ENCODE assay signal across 1 cellular context in the genomic region with DNA sequence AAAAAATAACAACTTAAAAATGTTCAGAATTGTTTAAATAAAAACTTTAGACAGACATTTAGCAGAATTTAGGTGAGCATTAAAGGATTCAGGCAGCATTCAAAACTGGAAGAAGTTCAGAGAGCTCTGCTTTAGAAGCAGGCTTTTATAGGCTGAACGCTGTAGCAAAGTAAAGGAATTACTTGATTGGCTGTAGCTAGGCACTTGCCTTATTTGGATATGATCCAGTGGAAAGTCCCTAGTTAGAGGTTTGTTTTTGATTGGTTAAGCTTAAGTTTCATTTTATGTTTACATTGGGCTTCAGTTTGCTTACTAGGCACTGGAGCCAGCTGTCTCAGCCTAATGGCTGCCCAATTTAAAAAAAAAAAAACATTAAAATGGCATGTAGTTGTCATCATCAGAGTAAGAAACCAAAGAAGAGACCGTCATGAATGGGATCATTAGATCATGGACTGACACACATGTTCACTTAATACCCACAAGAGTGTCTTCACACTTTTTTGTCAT.
A peak's percentile ranks its signal among the peaks of the same experiment; 100 is the strongest.
TF ChIP-seq lines count a peak whose summit lies in the region.

No MANE protein-coding gene starts in this region.

TF ChIP-seq in HEK293, 187 proteins besides CTCF, POLR2A, EP300 and RAD21 (continued from another document):
- TF ChIP-seq, protein P1, sequence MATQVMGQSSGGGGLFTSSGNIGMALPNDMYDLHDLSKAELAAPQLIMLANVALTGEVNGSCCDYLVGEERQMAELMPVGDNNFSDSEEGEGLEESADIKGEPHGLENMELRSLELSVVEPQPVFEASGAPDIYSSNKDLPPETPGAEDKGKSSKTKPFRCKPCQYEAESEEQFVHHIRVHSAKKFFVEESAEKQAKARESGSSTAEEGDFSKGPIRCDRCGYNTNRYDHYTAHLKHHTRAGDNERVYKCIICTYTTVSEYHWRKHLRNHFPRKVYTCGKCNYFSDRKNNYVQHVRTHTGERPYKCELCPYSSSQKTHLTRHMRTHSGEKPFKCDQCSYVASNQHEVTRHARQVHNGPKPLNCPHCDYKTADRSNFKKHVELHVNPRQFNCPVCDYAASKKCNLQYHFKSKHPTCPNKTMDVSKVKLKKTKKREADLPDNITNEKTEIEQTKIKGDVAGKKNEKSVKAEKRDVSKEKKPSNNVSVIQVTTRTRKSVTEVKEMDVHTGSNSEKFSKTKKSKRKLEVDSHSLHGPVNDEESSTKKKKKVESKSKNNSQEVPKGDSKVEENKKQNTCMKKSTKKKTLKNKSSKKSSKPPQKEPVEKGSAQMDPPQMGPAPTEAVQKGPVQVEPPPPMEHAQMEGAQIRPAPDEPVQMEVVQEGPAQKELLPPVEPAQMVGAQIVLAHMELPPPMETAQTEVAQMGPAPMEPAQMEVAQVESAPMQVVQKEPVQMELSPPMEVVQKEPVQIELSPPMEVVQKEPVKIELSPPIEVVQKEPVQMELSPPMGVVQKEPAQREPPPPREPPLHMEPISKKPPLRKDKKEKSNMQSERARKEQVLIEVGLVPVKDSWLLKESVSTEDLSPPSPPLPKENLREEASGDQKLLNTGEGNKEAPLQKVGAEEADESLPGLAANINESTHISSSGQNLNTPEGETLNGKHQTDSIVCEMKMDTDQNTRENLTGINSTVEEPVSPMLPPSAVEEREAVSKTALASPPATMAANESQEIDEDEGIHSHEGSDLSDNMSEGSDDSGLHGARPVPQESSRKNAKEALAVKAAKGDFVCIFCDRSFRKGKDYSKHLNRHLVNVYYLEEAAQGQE (tag by site-specific recombination; IDR thresholded peaks at IDR 0.05), result no peak
- TF ChIP-seq OVOL3 (tag by site-specific recombination; IDR thresholded peaks at IDR 0.05), result no peak
- no peak for TF ChIP-seq ZNF521 (tag by site-specific recombination; IDR thresholded peaks at IDR 0.05)
- TF ChIP-seq ZBTB8A (tag by site-specific recombination; IDR thresholded peaks at IDR 0.05), result peak; percentile 91
- TF ChIP-seq ZBTB20 (tag by site-specific recombination; IDR thresholded peaks at IDR 0.05), result no peak
- no peak for TF ChIP-seq ZNF626 (tag by site-specific recombination; IDR thresholded peaks at IDR 0.05)
- TF ChIP-seq ZNF629 (tag by site-specific recombination; IDR thresholded peaks at IDR 0.05), result peak; percentile 80
- no peak for TF ChIP-seq ZNF146 (tag by site-specific recombination; IDR thresholded peaks at IDR 0.05)
- no peak for TF ChIP-seq HOXA7 (CRISPR knock-in tag; IDR thresholded peaks at IDR 0.05; ENCODE audit: borderline replicate concordance)
- TF ChIP-seq, protein P2, sequence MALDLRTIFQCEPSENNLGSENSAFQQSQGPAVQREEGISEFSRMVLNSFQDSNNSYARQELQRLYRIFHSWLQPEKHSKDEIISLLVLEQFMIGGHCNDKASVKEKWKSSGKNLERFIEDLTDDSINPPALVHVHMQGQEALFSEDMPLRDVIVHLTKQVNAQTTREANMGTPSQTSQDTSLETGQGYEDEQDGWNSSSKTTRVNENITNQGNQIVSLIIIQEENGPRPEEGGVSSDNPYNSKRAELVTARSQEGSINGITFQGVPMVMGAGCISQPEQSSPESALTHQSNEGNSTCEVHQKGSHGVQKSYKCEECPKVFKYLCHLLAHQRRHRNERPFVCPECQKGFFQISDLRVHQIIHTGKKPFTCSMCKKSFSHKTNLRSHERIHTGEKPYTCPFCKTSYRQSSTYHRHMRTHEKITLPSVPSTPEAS (tag by site-specific recombination; IDR thresholded peaks at IDR 0.05), result no peak
- TF ChIP-seq ZNF426 (tag by site-specific recombination; IDR thresholded peaks at IDR 0.05), result no peak
- no peak for TF ChIP-seq ZNF621 (tag by site-specific recombination; IDR thresholded peaks at IDR 0.05)
- peak; percentile 62 for TF ChIP-seq SP2 (tag by site-specific recombination; IDR thresholded peaks at IDR 0.05)
- no peak for TF ChIP-seq ZNF610 (tag by site-specific recombination; IDR thresholded peaks at IDR 0.05; ENCODE audit: borderline replicate concordance)
- no peak for TF ChIP-seq ZNF292 (tag by site-specific recombination; IDR thresholded peaks at IDR 0.05; ENCODE audit: borderline replicate concordance, low read depth)
- TF ChIP-seq, protein P3, sequence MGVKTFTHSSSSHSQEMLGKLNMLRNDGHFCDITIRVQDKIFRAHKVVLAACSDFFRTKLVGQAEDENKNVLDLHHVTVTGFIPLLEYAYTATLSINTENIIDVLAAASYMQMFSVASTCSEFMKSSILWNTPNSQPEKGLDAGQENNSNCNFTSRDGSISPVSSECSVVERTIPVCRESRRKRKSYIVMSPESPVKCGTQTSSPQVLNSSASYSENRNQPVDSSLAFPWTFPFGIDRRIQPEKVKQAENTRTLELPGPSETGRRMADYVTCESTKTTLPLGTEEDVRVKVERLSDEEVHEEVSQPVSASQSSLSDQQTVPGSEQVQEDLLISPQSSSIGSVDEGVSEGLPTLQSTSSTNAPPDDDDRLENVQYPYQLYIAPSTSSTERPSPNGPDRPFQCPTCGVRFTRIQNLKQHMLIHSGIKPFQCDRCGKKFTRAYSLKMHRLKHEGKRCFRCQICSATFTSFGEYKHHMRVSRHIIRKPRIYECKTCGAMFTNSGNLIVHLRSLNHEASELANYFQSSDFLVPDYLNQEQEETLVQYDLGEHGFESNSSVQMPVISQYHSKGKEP (tag by site-specific recombination; IDR thresholded peaks at IDR 0.05), result 0 out of 2 replicates have a peak, but pooled peaks have one; percentile 43
- TF ChIP-seq, protein P4, sequence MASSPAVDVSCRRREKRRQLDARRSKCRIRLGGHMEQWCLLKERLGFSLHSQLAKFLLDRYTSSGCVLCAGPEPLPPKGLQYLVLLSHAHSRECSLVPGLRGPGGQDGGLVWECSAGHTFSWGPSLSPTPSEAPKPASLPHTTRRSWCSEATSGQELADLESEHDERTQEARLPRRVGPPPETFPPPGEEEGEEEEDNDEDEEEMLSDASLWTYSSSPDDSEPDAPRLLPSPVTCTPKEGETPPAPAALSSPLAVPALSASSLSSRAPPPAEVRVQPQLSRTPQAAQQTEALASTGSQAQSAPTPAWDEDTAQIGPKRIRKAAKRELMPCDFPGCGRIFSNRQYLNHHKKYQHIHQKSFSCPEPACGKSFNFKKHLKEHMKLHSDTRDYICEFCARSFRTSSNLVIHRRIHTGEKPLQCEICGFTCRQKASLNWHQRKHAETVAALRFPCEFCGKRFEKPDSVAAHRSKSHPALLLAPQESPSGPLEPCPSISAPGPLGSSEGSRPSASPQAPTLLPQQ (tag by site-specific recombination; IDR thresholded peaks at IDR 0.05), result 0 out of 2 replicates have a peak, but pooled peaks have one; percentile 28
- no peak for TF ChIP-seq ZBTB48 (tag by site-specific recombination; IDR thresholded peaks at IDR 0.05)
- no peak for TF ChIP-seq ZNF132 (tag by site-specific recombination; IDR thresholded peaks at IDR 0.05; ENCODE audit: borderline replicate concordance)
- no peak for TF ChIP-seq ZNF223 (tag by site-specific recombination; IDR thresholded peaks at IDR 0.05)
- TF ChIP-seq, protein P5, sequence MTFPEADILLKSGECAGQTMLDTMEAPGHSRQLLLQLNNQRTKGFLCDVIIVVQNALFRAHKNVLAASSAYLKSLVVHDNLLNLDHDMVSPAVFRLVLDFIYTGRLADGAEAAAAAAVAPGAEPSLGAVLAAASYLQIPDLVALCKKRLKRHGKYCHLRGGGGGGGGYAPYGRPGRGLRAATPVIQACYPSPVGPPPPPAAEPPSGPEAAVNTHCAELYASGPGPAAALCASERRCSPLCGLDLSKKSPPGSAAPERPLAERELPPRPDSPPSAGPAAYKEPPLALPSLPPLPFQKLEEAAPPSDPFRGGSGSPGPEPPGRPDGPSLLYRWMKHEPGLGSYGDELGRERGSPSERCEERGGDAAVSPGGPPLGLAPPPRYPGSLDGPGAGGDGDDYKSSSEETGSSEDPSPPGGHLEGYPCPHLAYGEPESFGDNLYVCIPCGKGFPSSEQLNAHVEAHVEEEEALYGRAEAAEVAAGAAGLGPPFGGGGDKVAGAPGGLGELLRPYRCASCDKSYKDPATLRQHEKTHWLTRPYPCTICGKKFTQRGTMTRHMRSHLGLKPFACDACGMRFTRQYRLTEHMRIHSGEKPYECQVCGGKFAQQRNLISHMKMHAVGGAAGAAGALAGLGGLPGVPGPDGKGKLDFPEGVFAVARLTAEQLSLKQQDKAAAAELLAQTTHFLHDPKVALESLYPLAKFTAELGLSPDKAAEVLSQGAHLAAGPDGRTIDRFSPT (tag by site-specific recombination; IDR thresholded peaks at IDR 0.05), result no peak
- TF ChIP-seq SETDB1 (IDR thresholded peaks at IDR 0.05; ENCODE audit: insufficient read length, low read length), result no peak
- no peak; the same call in 1 of the 2 replicates for TF ChIP-seq KLF10 (tag by site-specific recombination; IDR thresholded peaks at IDR 0.05)
- TF ChIP-seq ZSCAN23 (tag by site-specific recombination; IDR thresholded peaks at IDR 0.05), result no peak
- TF ChIP-seq, protein P6, sequence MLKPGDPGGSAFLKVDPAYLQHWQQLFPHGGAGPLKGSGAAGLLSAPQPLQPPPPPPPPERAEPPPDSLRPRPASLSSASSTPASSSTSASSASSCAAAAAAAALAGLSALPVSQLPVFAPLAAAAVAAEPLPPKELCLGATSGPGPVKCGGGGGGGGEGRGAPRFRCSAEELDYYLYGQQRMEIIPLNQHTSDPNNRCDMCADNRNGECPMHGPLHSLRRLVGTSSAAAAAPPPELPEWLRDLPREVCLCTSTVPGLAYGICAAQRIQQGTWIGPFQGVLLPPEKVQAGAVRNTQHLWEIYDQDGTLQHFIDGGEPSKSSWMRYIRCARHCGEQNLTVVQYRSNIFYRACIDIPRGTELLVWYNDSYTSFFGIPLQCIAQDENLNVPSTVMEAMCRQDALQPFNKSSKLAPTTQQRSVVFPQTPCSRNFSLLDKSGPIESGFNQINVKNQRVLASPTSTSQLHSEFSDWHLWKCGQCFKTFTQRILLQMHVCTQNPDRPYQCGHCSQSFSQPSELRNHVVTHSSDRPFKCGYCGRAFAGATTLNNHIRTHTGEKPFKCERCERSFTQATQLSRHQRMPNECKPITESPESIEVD (tag by site-specific recombination; IDR thresholded peaks at IDR 0.05), result peak; percentile 53
- TF ChIP-seq, protein P7, sequence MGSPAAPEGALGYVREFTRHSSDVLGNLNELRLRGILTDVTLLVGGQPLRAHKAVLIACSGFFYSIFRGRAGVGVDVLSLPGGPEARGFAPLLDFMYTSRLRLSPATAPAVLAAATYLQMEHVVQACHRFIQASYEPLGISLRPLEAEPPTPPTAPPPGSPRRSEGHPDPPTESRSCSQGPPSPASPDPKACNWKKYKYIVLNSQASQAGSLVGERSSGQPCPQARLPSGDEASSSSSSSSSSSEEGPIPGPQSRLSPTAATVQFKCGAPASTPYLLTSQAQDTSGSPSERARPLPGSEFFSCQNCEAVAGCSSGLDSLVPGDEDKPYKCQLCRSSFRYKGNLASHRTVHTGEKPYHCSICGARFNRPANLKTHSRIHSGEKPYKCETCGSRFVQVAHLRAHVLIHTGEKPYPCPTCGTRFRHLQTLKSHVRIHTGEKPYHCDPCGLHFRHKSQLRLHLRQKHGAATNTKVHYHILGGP (tag by site-specific recombination; IDR thresholded peaks at IDR 0.05), result no peak
- TF ChIP-seq ZNF560 (tag by site-specific recombination; IDR thresholded peaks at IDR 0.05; ENCODE audit: borderline replicate concordance), result no peak
- 0 out of 2 replicates have a peak, but pooled peaks have one; percentile 29 for TF ChIP-seq ZXDB (tag by site-specific recombination; IDR thresholded peaks at IDR 0.05)
- TF ChIP-seq, protein P8, sequence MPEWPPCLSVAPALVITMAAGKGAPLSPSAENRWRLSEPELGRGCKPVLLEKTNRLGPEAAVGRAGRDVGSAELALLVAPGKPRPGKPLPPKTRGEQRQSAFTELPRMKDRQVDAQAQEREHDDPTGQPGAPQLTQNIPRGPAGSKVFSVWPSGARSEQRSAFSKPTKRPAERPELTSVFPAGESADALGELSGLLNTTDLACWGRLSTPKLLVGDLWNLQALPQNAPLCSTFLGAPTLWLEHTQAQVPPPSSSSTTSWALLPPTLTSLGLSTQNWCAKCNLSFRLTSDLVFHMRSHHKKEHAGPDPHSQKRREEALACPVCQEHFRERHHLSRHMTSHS (tag by site-specific recombination; IDR thresholded peaks at IDR 0.05), result no peak
- no peak for TF ChIP-seq ZNF324 (tag by site-specific recombination; IDR thresholded peaks at IDR 0.05)
- no peak for TF ChIP-seq ZNF777 (tag by site-specific recombination; IDR thresholded peaks at IDR 0.05; ENCODE audit: borderline replicate concordance)
- TF ChIP-seq, protein P9, sequence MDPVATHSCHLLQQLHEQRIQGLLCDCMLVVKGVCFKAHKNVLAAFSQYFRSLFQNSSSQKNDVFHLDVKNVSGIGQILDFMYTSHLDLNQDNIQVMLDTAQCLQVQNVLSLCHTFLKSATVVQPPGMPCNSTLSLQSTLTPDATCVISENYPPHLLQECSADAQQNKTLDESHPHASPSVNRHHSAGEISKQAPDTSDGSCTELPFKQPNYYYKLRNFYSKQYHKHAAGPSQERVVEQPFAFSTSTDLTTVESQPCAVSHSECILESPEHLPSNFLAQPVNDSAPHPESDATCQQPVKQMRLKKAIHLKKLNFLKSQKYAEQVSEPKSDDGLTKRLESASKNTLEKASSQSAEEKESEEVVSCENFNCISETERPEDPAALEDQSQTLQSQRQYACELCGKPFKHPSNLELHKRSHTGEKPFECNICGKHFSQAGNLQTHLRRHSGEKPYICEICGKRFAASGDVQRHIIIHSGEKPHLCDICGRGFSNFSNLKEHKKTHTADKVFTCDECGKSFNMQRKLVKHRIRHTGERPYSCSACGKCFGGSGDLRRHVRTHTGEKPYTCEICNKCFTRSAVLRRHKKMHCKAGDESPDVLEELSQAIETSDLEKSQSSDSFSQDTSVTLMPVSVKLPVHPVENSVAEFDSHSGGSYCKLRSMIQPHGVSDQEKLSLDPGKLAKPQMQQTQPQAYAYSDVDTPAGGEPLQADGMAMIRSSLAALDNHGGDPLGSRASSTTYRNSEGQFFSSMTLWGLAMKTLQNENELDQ (tag by site-specific recombination; IDR thresholded peaks at IDR 0.05; ENCODE audit: low read depth), result no peak
- TF ChIP-seq ZNF571 (tag by site-specific recombination; IDR thresholded peaks at IDR 0.05), result no peak
